Comparison of ENCODE assay signal across 1 cellular context in the genomic region with DNA sequence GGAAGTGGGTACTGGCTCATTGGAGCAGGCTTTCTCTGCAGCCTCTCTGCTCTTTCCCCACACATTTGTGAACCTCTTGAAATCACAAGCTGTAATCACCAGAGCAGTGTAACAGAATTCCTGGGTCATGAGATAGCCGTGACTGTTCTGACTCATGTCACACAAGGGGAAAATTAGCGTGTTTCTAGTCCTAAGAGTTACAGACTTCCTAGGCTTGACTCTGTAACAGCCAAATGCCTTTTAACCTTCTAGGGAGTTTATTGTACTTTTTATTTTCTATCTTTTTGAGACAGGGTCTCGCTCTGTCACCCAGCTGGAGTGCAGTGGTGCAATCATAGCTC.
TF ChIP-seq lines count a peak whose summit lies in the region.

No MANE protein-coding gene starts in this region.

TF ChIP-seq in H1, 55 proteins besides CTCF, POLR2A, EP300 and RAD21 (continued from another document):
- TF ChIP-seq CHD2 (IDR thresholded peaks at IDR 0.05; ENCODE audit: low read length) = no peak
